Comparison of ENCODE assay signal across 8 cellular contexts in genomic region chr11:119284344-119285157, GRCh38. TPM values are rescaled to one million over a fixed set of nuclear protein-coding genes. Genes with fewer than 3 reads are reported as not detected.
DNase-seq lines count a peak whose midpoint lies in the region; ATAC-seq and FAIRE-seq lines count a peak whose summit lies in the region.

No MANE protein-coding gene starts in this region.

- in situ Hi-C loops in Caki2 (cut with HindIII; ENCODE audit: low pct_unique_long_range_greater_than_20kb, low sequenced_read_pairs), result no loop called here

- DNase-seq in Caki2 (ENCODE audit: low read depth), result peak; percentile 44
- DNase-seq in GM19239 (ENCODE audit: insufficient read length, low spot score), result peak; percentile 36
- DNase-seq in NOMO-1 treated with DMSO at 0.1 percent for 48 hours (lab: John Stamatoyannopoulos, UW; ENCODE audit: unreplicated experiment), result peak; percentile 31
- peak; percentile 27 for DNase-seq in cerebellum (ENCODE audit: low spot score)
- peak; percentile 32 for DNase-seq in medulla oblongata (ENCODE audit: extremely low spot score)

- ATAC-seq in GM21526 (IDR thresholded peaks at IDR 0.05; ENCODE audit: low FRiP score, unreplicated experiment) (no peak), HG02970 (IDR thresholded peaks at IDR 0.05; ENCODE audit: low FRiP score, unreplicated experiment) (no peak), HG03039 (IDR thresholded peaks at IDR 0.05; ENCODE audit: unreplicated experiment) (no peak)

- peak; percentile 97 for FAIRE-seq in GM19239 (lab: Jason Lieb, UNC)

RNA-seq across cellular contexts. Expression of gene MCAM, which starts 32.4 kb away (rescaled TPM):
- 0.27 TPM in 1 of 2 replicates, not detected in the other for total RNA-seq in Caki2 (2014; rRNA removed; shearing (Covaris generic); ENCODE audit: low replicate concordance)
- total RNA-seq in cerebellum, result 12.1 TPM

RNA-seq across cellular contexts. Expression of gene RNF26, which starts 49.8 kb away (rescaled TPM):
- total RNA-seq in Caki2 (2014; rRNA removed; shearing (Covaris generic); ENCODE audit: low replicate concordance), result 8.0 and 13.4 TPM in 2 replicates
- total RNA-seq in cerebellum, result 3.8 TPM

RNA-seq across cellular contexts. Expression of gene C1QTNF5, which starts 56.1 kb away (rescaled TPM):
- not detected in 2 replicates for total RNA-seq in Caki2 (2014; rRNA removed; shearing (Covaris generic); ENCODE audit: low replicate concordance)
- 3.4 TPM for total RNA-seq in cerebellum

Comparison
In these comparisons a context has a peak if more than half of its experiments do, and no peak if none do; other contexts are left out.
1. RNA of gene MCAM, which starts 32.4 kb away (total RNA-seq): 12.1 TPM in cerebellum (single experiment); 0.27 TPM in Caki2; every median in the first group is over 10 times any median in the second.
2. Peak in every context shown above with its lines, with median percentiles within 50 percentile points of each other: DNase-seq.